In the genomic region with DNA sequence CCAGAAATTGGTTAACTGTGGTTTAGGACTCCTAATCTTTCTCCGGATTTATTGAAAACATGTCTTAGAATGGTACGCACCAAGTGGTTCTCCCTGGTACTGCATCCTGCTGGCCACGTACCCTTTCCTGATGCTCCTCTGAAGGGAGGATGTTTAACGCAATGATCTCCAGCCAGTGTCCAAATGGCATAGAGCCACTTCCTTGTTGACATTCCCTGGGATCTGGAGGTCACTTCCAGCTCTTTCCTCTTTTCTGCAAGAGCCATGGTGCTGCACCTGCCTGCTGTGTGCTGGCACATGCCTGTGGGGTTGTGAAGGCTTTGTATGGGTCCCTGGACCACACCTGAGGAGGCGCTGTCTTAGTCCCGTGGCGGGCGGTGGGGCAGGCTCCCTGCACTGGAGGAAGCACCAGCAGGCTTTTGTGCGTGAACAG, we compare ENCODE assay signal across 8 cellular contexts. TPM values are rescaled to one million over a fixed set of nuclear protein-coding genes. Genes with fewer than 3 reads are reported as not detected.
DNase-seq lines count a peak whose midpoint lies in the region; ATAC-seq and TF ChIP-seq lines count a peak whose summit lies in the region.

No MANE protein-coding gene starts in this region.

- ATAC-seq in natural killer cell treated with Interleukin-12 subunit alpha and Interleukin-12 subunit beta and Interleukin-15 and Interleukin-18, amount 100 ng/mL, for 72 hours, result no peak
- no peak for ATAC-seq in HG03460 (IDR thresholded peaks at IDR 0.05; ENCODE audit: unreplicated experiment)

- in situ Hi-C loops in brain microvascular endothelial cell (cut with HindIII; ENCODE audit: low pct_ligation_motif_present, low sequenced_read_pairs), result no loop called here
- in situ Hi-C loops in G401 (cut with HindIII; ENCODE audit: low sequenced_read_pairs), result no loop called here

- no peak overlapping the region for H3K27ac ChIP-seq in brain microvascular endothelial cell

- H3K36me3 Mint-ChIP-seq in natural killer cell treated with Interleukin-12 subunit alpha and Interleukin-12 subunit beta and Interleukin-15 and Interleukin-18, amount 100 ng/mL, for 72 hours, result peaks cover 8% of the 10 kb centered on the region

- no peak overlapping the region for H3K4me3 ChIP-seq in brain microvascular endothelial cell (ENCODE audit: low read depth, low read length)

- peak; percentile 60 for DNase-seq in D341Med (ENCODE audit: low spot score)
- peak; percentile 15 to 49 for DNase-seq in Kasumi-1 (lab: John Stamatoyannopoulos, UW)
- DNase-seq in brain microvascular endothelial cell, result no peak
- peak; percentile 44 for DNase-seq in natural killer cell treated with Interleukin-12 subunit alpha and Interleukin-12 subunit beta and Interleukin-15 and Interleukin-18, amount 100 ng/mL, for 72 hours (ENCODE audit: low spot score)
- DNase-seq in activated CD8-positive, alpha-beta memory T cell treated with anti-CD3 and anti-CD28 coated beads, Interleukin-2, amount 50 U/mL, for 4 hours, result no peak
- no peak for DNase-seq in pons (ENCODE audit: low spot score)
- DNase-seq in G401 (ENCODE audit: low spot score), result no peak

- no peaks in the 10 kb centered on the region for H3K27me3 ChIP-seq in brain microvascular endothelial cell (replicated peaks)

- H3K4me1 Mint-ChIP-seq in natural killer cell treated with Interleukin-12 subunit alpha and Interleukin-12 subunit beta and Interleukin-15 and Interleukin-18, amount 100 ng/mL, for 72 hours (ENCODE audit: low read depth in 2 of 2), result peaks cover 67 to 73% of the 10 kb centered on the region in 2 donors

- peak overlapping the region in 1 of 2 donors; percentile 73 for H3K27ac Mint-ChIP-seq in natural killer cell treated with Interleukin-12 subunit alpha and Interleukin-12 subunit beta and Interleukin-15 and Interleukin-18, amount 100 ng/mL, for 72 hours

- no peaks in the 10 kb centered on the region for H3K27me3 Mint-ChIP-seq in natural killer cell treated with Interleukin-12 subunit alpha and Interleukin-12 subunit beta and Interleukin-15 and Interleukin-18, amount 100 ng/mL, for 72 hours

- H3K9me3 Mint-ChIP-seq in natural killer cell treated with Interleukin-12 subunit alpha and Interleukin-12 subunit beta and Interleukin-15 and Interleukin-18, amount 100 ng/mL, for 72 hours, result no peaks in the 10 kb centered on the region

- no peaks in the 10 kb centered on the region for H3K36me3 ChIP-seq in brain microvascular endothelial cell (replicated peaks)

- TF ChIP-seq CTCF in brain microvascular endothelial cell (IDR thresholded peaks at IDR 0.05; ENCODE audit: low read depth, low read length, missing control alignments), result peak; percentile 76

- H3K4me3 Mint-ChIP-seq in natural killer cell treated with Interleukin-12 subunit alpha and Interleukin-12 subunit beta and Interleukin-15 and Interleukin-18, amount 100 ng/mL, for 72 hours, result no peak overlapping the region

RNA-seq across cellular contexts. Expression of a gene that starts 53.9 kb away (rescaled TPM):
- 10 to 100 TPM; 37.7 to 51.5 TPM for total RNA-seq in natural killer cell treated with Interleukin-12 subunit alpha and Interleukin-12 subunit beta and Interleukin-15 and Interleukin-18, amount 100 ng/mL, for 72 hours
- total RNA-seq in G401 (2014; rRNA removed; shearing (Covaris generic)), result 36.7 and 42.8 TPM in 2 replicates

Comparison
In these comparisons a context has a peak if more than half of its experiments do, and no peak if none do; other contexts are left out.
1. DNase-seq: peak in D341Med (single experiment), Kasumi-1 (2 of 2) and natural killer cell treated with Interleukin-12 subunit alpha and Interleukin-12 subunit beta and Interleukin-15 and Interleukin-18, amount 100 ng/mL, for 72 hours (single experiment); none in brain microvascular endothelial cell (single experiment), activated CD8-positive, alpha-beta memory T cell treated with anti-CD3 and anti-CD28 coated beads, Interleukin-2, amount 50 U/mL, for 4 hours (single experiment), pons (single experiment) and G401 (single experiment).